Comparison of ENCODE assay signal across 2 cellular contexts in genomic region chr5:108315829-108316228, GRCh38.
TF ChIP-seq lines count a peak whose summit lies in the region.

No MANE protein-coding gene starts in this region.

TF ChIP-seq in A549, 52 proteins besides CTCF, POLR2A, EP300 and RAD21 (continued from another document):
- TF ChIP-seq MAX (IDR thresholded peaks at IDR 0.05): no peak
- TF ChIP-seq HOXB5 (CRISPR knock-in tag; IDR thresholded peaks at IDR 0.05): no peak
- TF ChIP-seq EHMT2 (IDR thresholded peaks at IDR 0.05; ENCODE audit: low read depth): no peak
- TF ChIP-seq EHF (CRISPR knock-in tag; IDR thresholded peaks at IDR 0.05): no peak
- no peak for TF ChIP-seq SREBF2 (IDR thresholded peaks at IDR 0.05)

TF ChIP-seq in SK-N-SH, 30 proteins besides CTCF, POLR2A, EP300 and RAD21 (continued from another document):
- TF ChIP-seq JUND (IDR thresholded peaks at IDR 0.05) (peak; percentile 24; the same call in 1 of the 2 replicates), USF1 (IDR thresholded peaks at IDR 0.05; ENCODE audit: borderline replicate concordance, low read depth) (no peak), USF2 (IDR thresholded peaks at IDR 0.05; ENCODE audit: borderline replicate concordance, low read depth, low read length) (no peak), TCF12 (IDR thresholded peaks at IDR 0.05) (peak; percentile 8; the same call in 1 of the 2 replicates), PBX3 (IDR thresholded peaks at IDR 0.05) (peak; percentile 33; the same call in 1 of the 2 replicates), FOSL2 (IDR thresholded peaks at IDR 0.05; ENCODE audit: borderline replicate concordance, low read depth) (peak; percentile 19; the same call in 1 of the 2 replicates)
TF ChIP-seq in SK-N-SH: peak in this region for 4.
